In the genomic region with DNA sequence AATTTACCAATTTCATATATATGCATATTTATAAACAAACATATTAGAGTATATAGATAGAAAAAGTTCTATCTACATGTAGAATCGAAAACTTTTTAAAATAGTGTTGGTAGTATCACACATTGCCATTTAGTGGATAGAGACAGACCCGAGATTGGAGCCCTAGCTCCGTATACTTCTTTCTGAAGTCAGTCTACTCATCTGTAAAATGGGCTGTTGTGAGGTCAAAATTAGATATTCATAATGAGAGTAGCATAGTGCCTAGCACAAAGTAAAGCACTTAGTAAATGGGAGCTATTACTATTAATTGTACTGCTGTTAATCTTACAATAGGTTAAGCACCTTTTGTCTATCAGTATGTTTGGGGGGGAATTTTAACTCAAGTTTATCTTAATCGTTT, we compare ENCODE assay signal across 18 cellular contexts. TPM values are rescaled to one million over a fixed set of nuclear protein-coding genes. Genes with fewer than 3 reads are reported as not detected.
A peak's percentile ranks its signal among the peaks of the same experiment; 100 is the strongest.
DNase-seq lines count a peak whose midpoint lies in the region; ATAC-seq, FAIRE-seq and TF ChIP-seq lines count a peak whose summit lies in the region.
"Had no signal": no experiment of that assay in that cellular context is flagged by ENCODE, and none has a peak within 500 bp of the region (broad histone marks: within the 10 kb centered on the region; RNA-seq: fewer than 3 reads in every experiment).

No MANE protein-coding gene starts in this region.

- TF ChIP-seq EP300 in K562 (IDR thresholded peaks at IDR 0.05; ENCODE audit: low read length) = no peak

- peaks cover 31% of the 10 kb centered on the region for H3K4me1 ChIP-seq in PC-9 (replicated peaks; ENCODE audit: insufficient read depth)
- peaks cover 10 to 15% of the 10 kb centered on the region in 2 experiments; a peak in 3 of 5 replicates for H3K4me1 ChIP-seq in K562 (replicated peaks in 1 of 2; ENCODE audit: control insufficient read depth in 2 of 2, insufficient read depth in 2 of 2, low read length in 2 of 2)
- peaks cover 21% of the 10 kb centered on the region for H3K4me1 ChIP-seq in neural progenitor cell
- H3K4me1 ChIP-seq: BE2C had no signal

- POLR2A ChIA-PET in PC-9 (lab: Charles Lee; ENCODE audit: unreplicated experiment) = no interaction called here
- POLR2A ChIA-PET in K562 (lab: Yijun Ruan, JAX) = interaction anchor here (0.6 to 1.8 kb wide), 2 partner anchors 18 to 830 kb away, joined by 3 to 5 read pairs; no protein-coding TSS in a partner anchor

- in situ Hi-C loops in K562 (cut with MboI) = no loop called here

- H3K27me3 Mint-ChIP-seq in neural progenitor cell (ENCODE audit: insufficient read depth, low read depth) = peaks cover 2% of the 10 kb centered on the region

- no peaks in the 10 kb centered on the region for H3K9me1 ChIP-seq in K562 (ENCODE audit: control insufficient read depth, insufficient read depth, low read length)

- H4K20me1 ChIP-seq in PC-9 (ENCODE audit: insufficient read depth) (no peaks in the 10 kb centered on the region), K562 (replicated peaks; ENCODE audit: control insufficient read depth, insufficient read depth, low read length) (no peaks in the 10 kb centered on the region), neural progenitor cell (ENCODE audit: low read depth) (no peaks in the 10 kb centered on the region)

- no peaks in the 10 kb centered on the region for H3K9me3 Mint-ChIP-seq in neural progenitor cell
- H3K9me3 Mint-ChIP-seq: CD4-positive, CD25-positive, alpha-beta regulatory T cell; CD8-positive, alpha-beta memory T cell had no signal

- ATAC-seq in K562 (no peak), GM21381 (IDR thresholded peaks at IDR 0.05; ENCODE audit: unreplicated experiment) (no peak)
- ATAC-seq: HCT116 had no signal

- CTCF ChIA-PET in PC-9 (lab: Charles Lee) = no interaction called here
- CTCF ChIA-PET in K562 (lab: Yijun Ruan, JAX; ENCODE audit: low intra/inter-chr PET ratio) = no interaction called here

- DNase-seq in PC-9 (no peak), K562 (ENCODE audit: extremely low read depth in 1 of 4, low spot score in 3 of 4) (no peak), neural progenitor cell (ENCODE audit: low spot score) (no peak), NCI-H748 (lab: John Stamatoyannopoulos, UW; ENCODE audit: unreplicated experiment) (no peak)
- no peak for DNase-seq in NK-92 treated with Interleukin-12 subunit alpha and Interleukin-12 subunit beta, amount 100 ng/mL, for 24 hours (lab: John Stamatoyannopoulos, UW)
- DNase-seq: ACHN; C1 segment of cervical spinal cord; CD4-positive, CD25-positive, alpha-beta regulatory T cell; CD8-positive, alpha-beta memory T cell; GM23248 had no signal

- H3K9me3 ChIP-seq in PC-9 (ENCODE audit: insufficient read depth, low read depth) (no peaks in the 10 kb centered on the region), K562 (replicated peaks; ENCODE audit: control insufficient read depth, insufficient read depth, low read depth, low read length) (no peaks in the 10 kb centered on the region), neural progenitor cell (ENCODE audit: low read depth) (no peaks in the 10 kb centered on the region)
- H3K9me3 ChIP-seq: BE2C had no signal

- H3K27me3 ChIP-seq in PC-9 (ENCODE audit: insufficient read depth, low read depth) (no peaks in the 10 kb centered on the region), K562 (ENCODE audit: control insufficient read depth in 2 of 2, insufficient read depth in 2 of 2, low read length in 2 of 2) (peaks cover 6 to 10% of the 10 kb centered on the region in 2 experiments; a peak in 3 of 5 replicates), neural progenitor cell (peaks cover 5% of the 10 kb centered on the region)

- peak overlapping the region; percentile 66 for H3K27ac ChIP-seq in PC-9
- no peak overlapping the region for H3K27ac ChIP-seq in K562 (ENCODE audit: extremely low read depth, low read depth, low read length)
- no peak overlapping the region for H3K27ac ChIP-seq in neural progenitor cell
- H3K27ac ChIP-seq: GM23248 had no signal

- no peak for TF ChIP-seq CTCF in PC-9 (conservative IDR thresholded peaks at IDR 0.05)
- TF ChIP-seq CTCF in K562 (IDR thresholded peaks at IDR 0.05 in 2 of 3, conservative IDR thresholded peaks at IDR 0.05 in 1 of 3; ENCODE audit: insufficient read depth in 2 of 3, low read depth in 1 of 3, low read length in 3 of 3) = no peak
- no peak for TF ChIP-seq CTCF in neural progenitor cell (IDR thresholded peaks at IDR 0.05)

- peaks cover 6% of the 10 kb centered on the region; the same call in 1 of the 2 replicates for H3F3A ChIP-seq in PC-9 (ENCODE audit: insufficient read depth, low read depth)
- H3F3A ChIP-seq in neural progenitor cell (ENCODE audit: low read depth) = peaks cover 16% of the 10 kb centered on the region

- no peaks in the 10 kb centered on the region for H3K36me3 Mint-ChIP-seq in neural progenitor cell
- H3K36me3 Mint-ChIP-seq: CD4-positive, CD25-positive, alpha-beta regulatory T cell; CD8-positive, alpha-beta memory T cell had no signal

- 7% methylated on average over 4 of the region's 4 CpGs for WGBS in K562 (ENCODE audit: insufficient coverage, low coverage, missing lambda C conversion rate)

- BruUV-seq in PC-9 (replicated peaks; lab: Mats Ljungman, UMichigan) (no TSS peak), K562 (replicated peaks; lab: Mats Ljungman, UMichigan) (no TSS peak)

- no peak for FAIRE-seq in K562 (lab: Jason Lieb, UNC)
- FAIRE-seq: A204.1, D721Med, G401.6, GM12891 had no signal

- no peak for TF ChIP-seq POLR2A in K562 (conservative IDR thresholded peaks at IDR 0.05)

- H3K4me2 ChIP-seq in PC-9 (peak overlapping the region; percentile 30; the same call in 1 of the 2 replicates), K562 (ENCODE audit: insufficient read depth, low read length) (no peak overlapping the region), neural progenitor cell (peak overlapping the region; percentile 53)

- intact Hi-C loops in PC-9 (cut with micrococcal nuclease; ENCODE audit: unreplicated experiment) = no loop called here
- intact Hi-C loops in K562 (cut with micrococcal nuclease) = loop anchor here (2.0 kb wide), 1 partner anchor 35 kb away; no protein-coding TSS in a partner anchor

- H2AFZ ChIP-seq in PC-9 (no peak overlapping the region), K562 (ENCODE audit: low read depth, low read length) (no peak overlapping the region), neural progenitor cell (replicated peaks) (no peak overlapping the region)
- H2AFZ ChIP-seq: GM23248 had no signal

- H3K4me3 Mint-ChIP-seq in neural progenitor cell = no peak overlapping the region
- H3K4me3 Mint-ChIP-seq: CD4-positive, CD25-positive, alpha-beta regulatory T cell; CD8-positive, alpha-beta memory T cell had no signal

- peaks cover 32% of the 10 kb centered on the region for H3K4me1 Mint-ChIP-seq in neural progenitor cell

- H3K9ac ChIP-seq in K562 (ENCODE audit: insufficient read depth in 1 of 2, low read depth in 2 of 2, low read length in 2 of 2) = no peak overlapping the region
- no peak overlapping the region for H3K9ac ChIP-seq in neural progenitor cell
- H3K9ac ChIP-seq: GM23248 had no signal

- H3K4me3 ChIP-seq in PC-9 = no peak overlapping the region
- H3K4me3 ChIP-seq in K562 = no peak overlapping the region
- H3K4me3 ChIP-seq in neural progenitor cell = no peak overlapping the region
- H3K4me3 ChIP-seq: GM23248 had no signal

- H3K9me2 ChIP-seq in PC-9 (ENCODE audit: insufficient read depth) = no peaks in the 10 kb centered on the region

- no peak for TF ChIP-seq RAD21 in K562 (CRISPR knock-in tag; conservative IDR thresholded peaks at IDR 0.05 in 1 of 2, IDR thresholded peaks at IDR 0.05 in 1 of 2)

- H3K36me3 ChIP-seq in PC-9 (ENCODE audit: low read depth) (no peaks in the 10 kb centered on the region), K562 (ENCODE audit: control insufficient read depth, insufficient read depth, low read length) (no peaks in the 10 kb centered on the region), neural progenitor cell (no peaks in the 10 kb centered on the region)
- H3K36me3 ChIP-seq: BE2C had no signal

- no peaks in the 10 kb centered on the region for H3K79me2 ChIP-seq in PC-9 (ENCODE audit: low read depth)
- H3K79me2 ChIP-seq in K562 (ENCODE audit: control insufficient read depth, insufficient read depth, low read length) = no peaks in the 10 kb centered on the region
- no peaks in the 10 kb centered on the region for H3K79me2 ChIP-seq in neural progenitor cell (ENCODE audit: low read depth)

- peak overlapping the region; percentile 19 for H3K27ac Mint-ChIP-seq in neural progenitor cell
- H3K27ac Mint-ChIP-seq: CD4-positive, CD25-positive, alpha-beta regulatory T cell; CD8-positive, alpha-beta memory T cell had no signal

RNA-seq across cellular contexts. Expression of a gene that starts 4.2 kb away (rescaled TPM):
- total RNA-seq in PC-9 (2021) = 4.3 and 8.0 TPM in 2 replicates
- 0.16 TPM in 1 of 2 replicates, not detected in the other for total RNA-seq in K562 (2011; cell fraction: chromatin; rRNA removed; ENCODE audit: low replicate concordance)
- not detected in 2 replicates for total RNA-seq in K562 (2011; cell fraction: nucleolus; rRNA removed)
- total RNA-seq in K562 (2011; cell fraction: nucleoplasm; rRNA removed) = 0.15 TPM in 1 of 2 replicates, not detected in the other
- not detected in 2 replicates for total RNA-seq in K562 (2014; rRNA removed)
- not detected in 2 replicates for total RNA-seq in K562 (2014; rRNA removed; fragmentation: Illumina TruSeq; extraction: Trizol)
- total RNA-seq in K562 (2015; rRNA removed; fragmentation: Illumina TruSeq; extraction: Trizol) = not detected in 2 replicates
- not detected in 2 replicates for total RNA-seq in K562 (2021)
- polyA plus RNA-seq in K562 (2011; rRNA removed) = 0.17 TPM in 1 of 2 replicates, not detected in the other
- 0.01 TPM in 1 of 2 replicates, not detected in the other for polyA plus RNA-seq in K562 (2011; cell fraction: cytosol; rRNA removed)
- polyA plus RNA-seq in K562 (2011; cell fraction: nucleus; rRNA removed) = 0.07 TPM in 1 of 2 replicates, not detected in the other
- polyA plus RNA-seq in K562 (2012) = 0.18 TPM in 1 of 2 replicates, not detected in the other
- polyA plus RNA-seq in K562 (2014; fragmentation: Illumina TruSeq; extraction: Trizol) = not detected in 2 replicates
- polyA plus RNA-seq in K562 (2014; fragmentation: Nextera tagmentation; extraction: Ambion mirVana) = not detected
- not detected in 2 replicates for polyA plus RNA-seq in K562 (2014; rRNA removed)
- 0.07 TPM in 1 of 2 replicates, not detected in the other for polyA minus RNA-seq in K562 (2011; rRNA and poly(A)+ RNA removed)
- polyA minus RNA-seq in K562 (2011; cell fraction: cytosol; rRNA and poly(A)+ RNA removed) = not detected in 2 replicates
- not detected in 2 replicates for polyA minus RNA-seq in K562 (2011; cell fraction: nucleus; rRNA and poly(A)+ RNA removed)
- 0.04 and 0.34 TPM in 2 replicates for total RNA-seq in neural progenitor cell (ENCODE audit: low replicate concordance)
- total RNA-seq: CD8-positive, alpha-beta memory T cell; H7 had no signal
- polyA plus RNA-seq: CD4-positive, CD25-positive, alpha-beta regulatory T cell; CD8-positive, alpha-beta memory T cell; GM23248 had no signal

RNA-seq across cellular contexts. Expression of a gene that starts 13.4 kb away (rescaled TPM):
- total RNA-seq in PC-9 (2021) = 23.5 and 26.7 TPM in 2 replicates
- total RNA-seq in K562 (2011; cell fraction: chromatin; rRNA removed; ENCODE audit: low replicate concordance) = 4.6 and 9.1 TPM in 2 replicates
- total RNA-seq in K562 (2011; cell fraction: nucleolus; rRNA removed) = 5.5 and 5.9 TPM in 2 replicates
- 5.6 and 6.5 TPM in 2 replicates for total RNA-seq in K562 (2011; cell fraction: nucleoplasm; rRNA removed)
- 0.33 and 1.4 TPM in 2 replicates for total RNA-seq in K562 (2014; rRNA removed)
- total RNA-seq in K562 (2014; rRNA removed; fragmentation: Illumina TruSeq; extraction: Trizol) = 0.10 and 0.15 TPM in 2 replicates
- 0.40 and 0.79 TPM in 2 replicates for total RNA-seq in K562 (2015; rRNA removed; fragmentation: Illumina TruSeq; extraction: Trizol)
- 0.40 and 0.60 TPM in 2 replicates for total RNA-seq in K562 (2021)
- polyA plus RNA-seq in K562 (2011; rRNA removed) = 3.4 and 4.5 TPM in 2 replicates
- polyA plus RNA-seq in K562 (2011; cell fraction: cytosol; rRNA removed) = 2.8 and 3.2 TPM in 2 replicates
- 10.8 and 11.2 TPM in 2 replicates for polyA plus RNA-seq in K562 (2011; cell fraction: nucleus; rRNA removed)
- polyA plus RNA-seq in K562 (2012) = 0.43 and 1.8 TPM in 2 replicates
- 0.45 and 0.65 TPM in 2 replicates for polyA plus RNA-seq in K562 (2014; fragmentation: Illumina TruSeq; extraction: Trizol)
- under 1 TPM; 0.06 to 0.20 TPM for polyA plus RNA-seq in K562 (2014; fragmentation: Nextera tagmentation; extraction: Ambion mirVana)
- 0.09 and 0.24 TPM in 2 replicates for polyA plus RNA-seq in K562 (2014; rRNA removed)
- 3.8 and 6.7 TPM in 2 replicates for polyA minus RNA-seq in K562 (2011; rRNA and poly(A)+ RNA removed)
- 2.5 and 2.6 TPM in 2 replicates for polyA minus RNA-seq in K562 (2011; cell fraction: cytosol; rRNA and poly(A)+ RNA removed)
- 8.3 and 11.8 TPM in 2 replicates for polyA minus RNA-seq in K562 (2011; cell fraction: nucleus; rRNA and poly(A)+ RNA removed)
- 1.2 and 6.1 TPM in 2 replicates for total RNA-seq in neural progenitor cell (ENCODE audit: low replicate concordance)
- total RNA-seq: GM23248 had no signal
- polyA plus RNA-seq: GM23248 had no signal
